In genomic region chr20:36575066-36575743, GRCh38 we compare ENCODE assay signal across 8 cellular contexts. TPM values are rescaled to one million over a fixed set of nuclear protein-coding genes. Genes with fewer than 3 reads are reported as not detected.
A peak's percentile ranks its signal among the peaks of the same experiment; 100 is the strongest.
DNase-seq lines count a peak whose midpoint lies in the region; ATAC-seq and TF ChIP-seq lines count a peak whose summit lies in the region.

No MANE protein-coding gene starts in this region.

- H3K9me3 Mint-ChIP-seq in activated naive CD8-positive, alpha-beta T cell treated with anti-CD3 and anti-CD28 coated beads for 36 hours, result no peaks in the 10 kb centered on the region

- peaks cover 32% of the 10 kb centered on the region for H3K36me3 Mint-ChIP-seq in activated naive CD8-positive, alpha-beta T cell treated with anti-CD3 and anti-CD28 coated beads for 36 hours

- H3K36me3 ChIP-seq in right atrium auricular region (peaks cover 19% of the 10 kb centered on the region), rectal smooth muscle tissue (ENCODE audit: control insufficient read depth, insufficient read depth, low read length) (peaks cover 7% of the 10 kb centered on the region)

- H3K4me1 Mint-ChIP-seq in activated naive CD8-positive, alpha-beta T cell treated with anti-CD3 and anti-CD28 coated beads for 36 hours, result peaks cover 48% of the 10 kb centered on the region

- peak overlapping the region; percentile 96 for H3K27ac Mint-ChIP-seq in activated naive CD8-positive, alpha-beta T cell treated with anti-CD3 and anti-CD28 coated beads for 36 hours

- H3K27ac ChIP-seq in right atrium auricular region, result peak overlapping the region; percentile 91 to 94
- peak overlapping the region; percentile 53 for H3K27ac ChIP-seq in rectal smooth muscle tissue (ENCODE audit: low read depth, low read length)

- H3K4me3 ChIP-seq in right atrium auricular region (peak overlapping the region; percentile 88 to 91), rectal smooth muscle tissue (ENCODE audit: low read length) (peak overlapping the region; percentile 67)

- DNase-seq in AG20443 (ENCODE audit: low spot score), result peak; percentile 54
- peak; percentile 58 for DNase-seq in GM19238 (ENCODE audit: insufficient read length, low spot score)
- DNase-seq in NCI-H2196 (lab: John Stamatoyannopoulos, UW; ENCODE audit: unreplicated experiment), result peak; percentile 95
- no peak for DNase-seq in activated naive CD8-positive, alpha-beta T cell treated with anti-CD3 and anti-CD28 coated beads for 36 hours
- DNase-seq in right atrium auricular region (ENCODE audit: low spot score), result peak; percentile 65
- no peak for DNase-seq in stimulated activated CD4-positive, alpha-beta T cell treated with anti-CD3 and anti-CD28 coated beads, Interleukin-4, amount 100 ng/mL, for 1 hour

- H3K27me3 ChIP-seq in right atrium auricular region (no peaks in the 10 kb centered on the region), rectal smooth muscle tissue (ENCODE audit: control insufficient read depth, insufficient read depth, low read length) (no peaks in the 10 kb centered on the region)

- peaks cover 0 to 33% of the 10 kb centered on the region in 2 donors for H3K4me1 ChIP-seq in right atrium auricular region
- H3K4me1 ChIP-seq in rectal smooth muscle tissue (ENCODE audit: control insufficient read depth, insufficient read depth, low read length), result peaks cover 11% of the 10 kb centered on the region

- H3K27me3 Mint-ChIP-seq in activated naive CD8-positive, alpha-beta T cell treated with anti-CD3 and anti-CD28 coated beads for 36 hours, result no peaks in the 10 kb centered on the region

- no peak for ATAC-seq in GM21526 (IDR thresholded peaks at IDR 0.05; ENCODE audit: low FRiP score, unreplicated experiment)

- TF ChIP-seq CTCF in right atrium auricular region (IDR thresholded peaks at IDR 0.05), result no peak

- peak overlapping the region; percentile 90 for H3K4me3 Mint-ChIP-seq in activated naive CD8-positive, alpha-beta T cell treated with anti-CD3 and anti-CD28 coated beads for 36 hours

- H3K9me3 ChIP-seq in right atrium auricular region, result no peaks in the 10 kb centered on the region

- peak overlapping the region; percentile 27 for H3K9ac ChIP-seq in rectal smooth muscle tissue (ENCODE audit: low read length)

RNA-seq across cellular contexts. Expression of gene TGIF2, which starts 1.8 kb away (rescaled TPM):
- 10 to 100 TPM; 52.1 to 54.0 TPM for total RNA-seq in activated naive CD8-positive, alpha-beta T cell treated with anti-CD3 and anti-CD28 coated beads for 36 hours
- 10 to 100 TPM in 1 of 2 donors, 1 to 10 TPM in 1; 8.9 to 10.7 TPM for total RNA-seq in right atrium auricular region

RNA-seq across cellular contexts. Expression of gene RAB5IF, which starts 30.4 kb away (rescaled TPM):
- total RNA-seq in activated naive CD8-positive, alpha-beta T cell treated with anti-CD3 and anti-CD28 coated beads for 36 hours, result 100 to 1,000 TPM; 124 to 127 TPM
- 10 to 100 TPM; 70.9 to 83.0 TPM for total RNA-seq in right atrium auricular region

RNA-seq across cellular contexts. Expression of gene MYL9, which starts 33.9 kb away (rescaled TPM):
- under 1 TPM in 1 of 2 experiments, not detected in 1; 0.12 TPM for total RNA-seq in activated naive CD8-positive, alpha-beta T cell treated with anti-CD3 and anti-CD28 coated beads for 36 hours
- 100 to 1,000 TPM; 558 to 602 TPM for total RNA-seq in right atrium auricular region

Comparison
In these comparisons a context has a peak if more than half of its experiments do, and no peak if none do; other contexts are left out.
1. DNase-seq: peak in AG20443 (single experiment), GM19238 (single experiment), NCI-H2196 (single experiment) and right atrium auricular region (single experiment); none in activated naive CD8-positive, alpha-beta T cell treated with anti-CD3 and anti-CD28 coated beads for 36 hours (single experiment) and stimulated activated CD4-positive, alpha-beta T cell treated with anti-CD3 and anti-CD28 coated beads, Interleukin-4, amount 100 ng/mL, for 1 hour (single experiment).
2. RNA of gene TGIF2, which starts 1.8 kb away (total RNA-seq): 52.1 to 54.0 TPM in activated naive CD8-positive, alpha-beta T cell treated with anti-CD3 and anti-CD28 coated beads for 36 hours; 8.9 to 10.7 TPM in right atrium auricular region; every median in the first group is over 4 times any median in the second.
3. RNA of gene MYL9, which starts 33.9 kb away (total RNA-seq): 558 to 602 TPM in right atrium auricular region; 0.12 TPM in activated naive CD8-positive, alpha-beta T cell treated with anti-CD3 and anti-CD28 coated beads for 36 hours; every median in the first group is over 100 times any median in the second.